In genomic region chr7:73718905-73719805, GRCh38 we compare ENCODE assay signal across 8 cellular contexts. TPM values are rescaled to one million over a fixed set of nuclear protein-coding genes. Genes with fewer than 3 reads are reported as not detected.
A peak's percentile ranks its signal among the peaks of the same experiment; 100 is the strongest.
DNase-seq lines count a peak whose midpoint lies in the region; ATAC-seq, FAIRE-seq and TF ChIP-seq lines count a peak whose summit lies in the region.

Gene STX1A, minus strand, starts transcription at chr7:73719669. Its CDS starts 38 bp downstream, at chr7:73719631.

- no peaks in the 10 kb centered on the region for H3K9me3 Mint-ChIP-seq in activated B cell treated with CpG ODN at 0.5 μM for 24 hours

- H3K4me3 Mint-ChIP-seq in activated B cell treated with CpG ODN at 0.5 μM for 24 hours, result peak within 1 kb of the TSS; percentile 79

- peak; percentile 50 for TF ChIP-seq POLR2A in NB4 (IDR thresholded peaks at IDR 0.05; ENCODE audit: extremely low read depth, insufficient read length)

- TF ChIP-seq CTCF in GM06990 (IDR thresholded peaks at IDR 0.05; ENCODE audit: insufficient read depth, low read length, poor library complexity, severe bottlenecking) (no peak), NB4 (IDR thresholded peaks at IDR 0.05; ENCODE audit: low read depth, low read length) (no peak), activated B cell treated with CpG ODN at 0.5 μM for 24 hours (IDR thresholded peaks at IDR 0.05) (no peak), kidney (IDR thresholded peaks at IDR 0.05; ENCODE audit: borderline replicate concordance, extremely low read depth, insufficient read depth) (no peak)

- ATAC-seq in activated B cell treated with CpG ODN at 0.5 μM for 24 hours (ENCODE audit: low read depth), result peak; percentile 85

- peak within 1 kb of the TSS; percentile 74 for H3K4me3 ChIP-seq in GM06990 (replicated peaks; ENCODE audit: low read depth, low read length)
- H3K4me3 ChIP-seq in H7 (ENCODE audit: insufficient read depth, low read depth, low read length), result peak within 1 kb of the TSS; percentile 70
- H3K4me3 ChIP-seq in NB4 (ENCODE audit: low read depth, low read length), result peak within 1 kb of the TSS; percentile 69
- H3K4me3 ChIP-seq in kidney (ENCODE audit: low read length in 2 of 2), result peak within 1 kb of the TSS; percentile 60 to 67

- CTCF ChIA-PET in activated B cell treated with CpG ODN at 0.5 μM for 24 hours (lab: Charles Lee), result no interaction called here

- intact Hi-C loops in activated B cell treated with CpG ODN at 0.5 μM for 24 hours (cut with micrococcal nuclease) (loop anchor here (1.0 to 2.0 kb wide), 5 partner anchors 12 to 52 kb away; partner anchors contain the start of genes ABHD11, BUD23, DNAJC30 and VPS37D), kidney (cut with DNase I) (loop anchor here (5.0 kb wide), 1 partner anchor 112 kb away; no protein-coding TSS in a partner anchor)

- FAIRE-seq in kidney (lab: Jason Lieb, UNC), result no peak

- no peaks in the 10 kb centered on the region for H3K27me3 ChIP-seq in GM06990 (replicated peaks; ENCODE audit: control insufficient read depth, insufficient read depth, low read length)
- H3K27me3 ChIP-seq in H7 (ENCODE audit: control insufficient read depth, insufficient read depth, low read length), result peaks cover 16% of the 10 kb centered on the region

- POLR2A ChIA-PET in activated B cell treated with CpG ODN at 0.5 μM for 24 hours (lab: Charles Lee), result interaction anchor here (0.5 to 0.6 kb wide), 2 partner anchors 20 to 115 kb away, joined by 3 to 6 read pairs; no protein-coding TSS in a partner anchor

- no peak within 1 kb of the TSS for H3K27ac Mint-ChIP-seq in activated B cell treated with CpG ODN at 0.5 μM for 24 hours

- no peaks in the 10 kb centered on the region for H3K9me3 ChIP-seq in kidney (ENCODE audit: control insufficient read depth in 1 of 2, low read length in 2 of 2)

- peak within 1 kb of the TSS; percentile 4 to 58 for H3K9ac ChIP-seq in kidney (ENCODE audit: low read length in 2 of 2)

- H3K36me3 ChIP-seq in GM06990 (ENCODE audit: control insufficient read depth, insufficient read depth, low read length) (no peaks in the 10 kb centered on the region; the same call in 1 of the 2 replicates), H7 (replicated peaks; ENCODE audit: control insufficient read depth, insufficient read depth, low read length) (no peaks in the 10 kb centered on the region), kidney (ENCODE audit: control insufficient read depth in 1 of 2, insufficient read depth in 2 of 2, low read length in 2 of 2) (no peaks in the 10 kb centered on the region)

- no peaks in the 10 kb centered on the region for H3K36me3 Mint-ChIP-seq in activated B cell treated with CpG ODN at 0.5 μM for 24 hours (ENCODE audit: low read depth)

- H3K4me1 ChIP-seq in kidney (ENCODE audit: control insufficient read depth in 1 of 2, insufficient read depth in 1 of 2, low read depth in 1 of 2, low read length in 2 of 2), result peaks cover 0 to 8% of the 10 kb centered on the region in 2 donors

- peaks cover 21% of the 10 kb centered on the region for H3K4me1 Mint-ChIP-seq in activated B cell treated with CpG ODN at 0.5 μM for 24 hours

- DNase-seq in GM06990 (ENCODE audit: extremely low read depth, insufficient read length) (peak; percentile 76), H7 (peak; percentile 99), NB4 (ENCODE audit: low read depth) (peak; percentile 80), activated B cell treated with CpG ODN at 0.5 μM for 24 hours (peak; percentile 72), caudate nucleus (lab: John Stamatoyannopoulos, UW) (peak in 49 of 61 donors; percentile 6 to 81 (median 43)), kidney (peak; percentile 91), DMS153 treated with DMSO at 0.1 percent for 48 hours (lab: John Stamatoyannopoulos, UW; ENCODE audit: unreplicated experiment) (no peak)
- DNase-seq in stimulated activated CD4-positive, alpha-beta T cell treated with anti-CD3 and anti-CD28 coated beads, Interleukin-1b, Interleukin-23, amount 100 ng/mL, for 24 hours (ENCODE audit: low read depth in 4 of 4, low spot score in 1 of 4), result peak in 3 of 4 experiments; percentile 52 to 57 (median 54)

- peaks cover 28% of the 10 kb centered on the region for H3K27me3 Mint-ChIP-seq in activated B cell treated with CpG ODN at 0.5 μM for 24 hours

- no peak within 1 kb of the TSS for H3K27ac ChIP-seq in caudate nucleus (ENCODE audit: low read depth, low read length)
- H3K27ac ChIP-seq in kidney (ENCODE audit: low read depth in 2 of 2, low read length in 2 of 2), result no peak within 1 kb of the TSS

RNA-seq across cellular contexts. Expression of gene STX1A, which starts in this region (rescaled TPM):
- total RNA-seq in H7 (2014; rRNA removed; shearing (Covaris generic)), result 16.8 and 19.4 TPM in 2 replicates
- total RNA-seq in activated B cell treated with CpG ODN at 0.5 μM for 24 hours (1.8 and 2.1 TPM in 2 replicates), kidney (7.4 TPM)
- polyA plus RNA-seq in kidney (ENCODE audit: insufficient read depth, low read depth, low replicate concordance), result 2.2 TPM
